ENCODE assay signal across 8 cellular contexts in genomic region chr6:152635949-152636674, GRCh38. TPM values are rescaled to one million over a fixed set of nuclear protein-coding genes. Genes with fewer than 3 reads are reported as not detected.
A peak's percentile ranks its signal among the peaks of the same experiment; 100 is the strongest.
DNase-seq lines count a peak whose midpoint lies in the region; ATAC-seq and TF ChIP-seq lines count a peak whose summit lies in the region.

No MANE protein-coding gene starts in this region.

- WGBS in HUES64: 1% methylated on average over 25 of the region's 27 CpGs

- peak overlapping the region; percentile 60 for H3K4me3 ChIP-seq in HUES64 (ENCODE audit: low read length)
- H3K4me3 ChIP-seq in effector memory CD4-positive, alpha-beta T cell (ENCODE audit: insufficient read depth, low read depth, low read length, poor library complexity, severe bottlenecking): no peak overlapping the region

- peaks cover 53% of the 10 kb centered on the region for H3K27me3 ChIP-seq in HUES64 (ENCODE audit: insufficient read depth, low read length)
- H3K27me3 ChIP-seq in effector memory CD4-positive, alpha-beta T cell (replicated peaks; ENCODE audit: control insufficient read depth, insufficient read depth, low read length, poor library complexity, severe bottlenecking): peaks cover 5% of the 10 kb centered on the region

- H3K27ac ChIP-seq in HUES64 (ENCODE audit: low read depth, low read length): no peak overlapping the region
- no peak overlapping the region for H3K27ac ChIP-seq in effector memory CD4-positive, alpha-beta T cell (ENCODE audit: insufficient read depth, low read length, poor library complexity, severe bottlenecking)

- peak overlapping the region; percentile 25; the same call in 1 of the 2 replicates for H3K9ac ChIP-seq in HUES64 (ENCODE audit: low read depth, low read length)

- no peak for ATAC-seq in stimulated activated memory B cell treated with anti-CD40 and anti-IgM and Interleukin-4, amounts not matched to agents 10 μg/mL and 1 μg/mL and 100 μg/mL, for 72 hours

- H3K36me3 ChIP-seq in HUES64 (ENCODE audit: insufficient read depth, low read length): no peaks in the 10 kb centered on the region
- no peaks in the 10 kb centered on the region for H3K36me3 ChIP-seq in effector memory CD4-positive, alpha-beta T cell (ENCODE audit: control insufficient read depth, insufficient read depth, low read length)

- DNase-seq in DMS53 (lab: John Stamatoyannopoulos, UW) (peak; percentile 35), DMS53 treated with DMSO at 0.1 percent for 48 hours (lab: John Stamatoyannopoulos, UW; ENCODE audit: unreplicated experiment) (no peak), chondrocyte (ENCODE audit: low spot score) (no peak), kidney tubule cell (ENCODE audit: low spot score) (peak; percentile 11), SHP77 (lab: John Stamatoyannopoulos, UW) (no peak)
- no peak for DNase-seq in effector memory CD4-positive, alpha-beta T cell

- H3K27me3 Mint-ChIP-seq in chondrocyte (ENCODE audit: low read depth): peaks cover 32% of the 10 kb centered on the region
- H3K27me3 Mint-ChIP-seq in stimulated activated memory B cell treated with anti-CD40 and anti-IgM and Interleukin-4, amounts not matched to agents 10 μg/mL and 1 μg/mL and 100 μg/mL, for 72 hours: peaks cover 41% of the 10 kb centered on the region

- peaks cover 13% of the 10 kb centered on the region for H3K4me1 Mint-ChIP-seq in chondrocyte (ENCODE audit: low read depth)
- H3K4me1 Mint-ChIP-seq in stimulated activated memory B cell treated with anti-CD40 and anti-IgM and Interleukin-4, amounts not matched to agents 10 μg/mL and 1 μg/mL and 100 μg/mL, for 72 hours: peaks cover 17% of the 10 kb centered on the region

- H3K36me3 Mint-ChIP-seq in chondrocyte (ENCODE audit: low read depth): no peaks in the 10 kb centered on the region
- no peaks in the 10 kb centered on the region for H3K36me3 Mint-ChIP-seq in stimulated activated memory B cell treated with anti-CD40 and anti-IgM and Interleukin-4, amounts not matched to agents 10 μg/mL and 1 μg/mL and 100 μg/mL, for 72 hours

- H3K4me1 ChIP-seq in HUES64 (ENCODE audit: insufficient read depth, low read length): 0 out of 2 replicates have a peak, but pooled peaks cover 4% of the 10 kb centered on the region
- H3K4me1 ChIP-seq in effector memory CD4-positive, alpha-beta T cell (ENCODE audit: control insufficient read depth, insufficient read depth, low read length, poor library complexity, severe bottlenecking): no peaks in the 10 kb centered on the region

- H3K9me3 ChIP-seq in HUES64 (ENCODE audit: insufficient read depth, low read depth, low read length): no peaks in the 10 kb centered on the region
- H3K9me3 ChIP-seq in effector memory CD4-positive, alpha-beta T cell (ENCODE audit: control insufficient read depth, low read length): no peaks in the 10 kb centered on the region

- H3K27ac Mint-ChIP-seq in chondrocyte (ENCODE audit: unreplicated experiment): no peak overlapping the region
- H3K27ac Mint-ChIP-seq in stimulated activated memory B cell treated with anti-CD40 and anti-IgM and Interleukin-4, amounts not matched to agents 10 μg/mL and 1 μg/mL and 100 μg/mL, for 72 hours: no peak overlapping the region

- no peaks in the 10 kb centered on the region for H3K9me3 Mint-ChIP-seq in chondrocyte (ENCODE audit: low read depth)
- H3K9me3 Mint-ChIP-seq in stimulated activated memory B cell treated with anti-CD40 and anti-IgM and Interleukin-4, amounts not matched to agents 10 μg/mL and 1 μg/mL and 100 μg/mL, for 72 hours: no peaks in the 10 kb centered on the region

- TF ChIP-seq CTCF in chondrocyte (IDR thresholded peaks at IDR 0.05): no peak

- peak overlapping the region; percentile 83 for H3K4me3 Mint-ChIP-seq in chondrocyte (ENCODE audit: unreplicated experiment)
- H3K4me3 Mint-ChIP-seq in stimulated activated memory B cell treated with anti-CD40 and anti-IgM and Interleukin-4, amounts not matched to agents 10 μg/mL and 1 μg/mL and 100 μg/mL, for 72 hours: peak overlapping the region; percentile 63

RNA-seq across cellular contexts. Expression of gene SYNE1, which starts 1.1 kb away (rescaled TPM):
- 2.9 TPM for polyA plus RNA-seq in HUES64 (2013, experiment 1 of 2)
- 2.3 TPM for polyA plus RNA-seq in HUES64 (2013, experiment 2 of 2)
- total RNA-seq in chondrocyte: 151 to 182 TPM (median 157 TPM) in 3 replicates

Comparison
In these comparisons a context has a peak if more than half of its experiments do, and no peak if none do; other contexts are left out.
1. DNase-seq: peak in DMS53 (single experiment) and kidney tubule cell (single experiment); none in DMS53 treated with DMSO at 0.1 percent for 48 hours (single experiment), chondrocyte (single experiment), SHP77 (0 of 2) and effector memory CD4-positive, alpha-beta T cell (0 of 3).